ENCODE assay signal across 8 cellular contexts in genomic region chr19:42252365-42253244, GRCh38. TPM values are rescaled to one million over a fixed set of nuclear protein-coding genes. Genes with fewer than 3 reads are reported as not detected.
DNase-seq lines count a peak whose midpoint lies in the region; ATAC-seq and TF ChIP-seq lines count a peak whose summit lies in the region.

No MANE protein-coding gene starts in this region.

- H3K36me3 Mint-ChIP-seq in central memory CD8-positive, alpha-beta T cell (ENCODE audit: insufficient read depth), result peaks cover 33% of the 10 kb centered on the region

- H3K27ac Mint-ChIP-seq in central memory CD8-positive, alpha-beta T cell (ENCODE audit: low read depth), result peak overlapping the region; percentile 92

- no peaks in the 10 kb centered on the region for H3K9me3 ChIP-seq in DND-41 (ENCODE audit: insufficient read depth, low read length, severe bottlenecking)

- H3K4me3 ChIP-seq in DND-41 (ENCODE audit: low read depth in 1 of 2, low read length in 2 of 2), result peak overlapping the region; percentile 83 to 90; a peak in 3 of 4 replicates

- peaks cover 50% of the 10 kb centered on the region for H3K79me2 ChIP-seq in DND-41 (ENCODE audit: insufficient read depth, low read length)

- H2AFZ ChIP-seq in DND-41 (ENCODE audit: low read depth, low read length), result peak overlapping the region; percentile 81; the same call in 1 of the 2 replicates

- H3K27me3 ChIP-seq in DND-41 (ENCODE audit: insufficient read depth, low read length, poor library complexity), result no peaks in the 10 kb centered on the region

- peak overlapping the region; percentile 87 for H3K4me3 Mint-ChIP-seq in central memory CD8-positive, alpha-beta T cell

- H3K9me3 Mint-ChIP-seq in central memory CD8-positive, alpha-beta T cell, result no peaks in the 10 kb centered on the region

- H3K27ac ChIP-seq in DND-41 (ENCODE audit: low read length), result peak overlapping the region; percentile 91

- peaks cover 31% of the 10 kb centered on the region for H4K20me1 ChIP-seq in DND-41 (ENCODE audit: insufficient read depth, low read length)

- H3K4me2 ChIP-seq in DND-41 (ENCODE audit: insufficient read depth, low read length), result peak overlapping the region; percentile 79

- intact Hi-C loops in posterior vena cava (cut with DNase I), result no loop called here

- peaks cover 27% of the 10 kb centered on the region for H3K36me3 ChIP-seq in DND-41 (ENCODE audit: insufficient read depth, low read length)

- TF ChIP-seq CTCF in DND-41 (IDR thresholded peaks at IDR 0.05; ENCODE audit: borderline replicate concordance, extremely low read depth, low read length, poor library complexity, severe bottlenecking) (no peak), GM13977 (IDR thresholded peaks at IDR 0.05; ENCODE audit: extremely low read depth, insufficient read depth, missing control alignments) (no peak), GM10266 (IDR thresholded peaks at IDR 0.05; ENCODE audit: control insufficient read depth, insufficient read depth, low read depth, missing control alignments) (no peak)

- DNase-seq in DND-41, result no peak
- peak; percentile 66 for DNase-seq in NCI-H2227 (lab: John Stamatoyannopoulos, UW; ENCODE audit: unreplicated experiment)
- no peak for DNase-seq in central memory CD8-positive, alpha-beta T cell (ENCODE audit: low spot score in 2 of 2)
- peak; percentile 51 for DNase-seq in kidney tubule cell (ENCODE audit: low spot score)
- DNase-seq in stimulated activated naive CD8-positive, alpha-beta T cell treated with anti-CD3 and anti-CD28 coated beads, Interleukin-15, Interleukin-2, amounts not matched to agents 100 U/mL and 50 U/mL, for 24 hours, result peak; percentile 27
- no peak for DNase-seq in GM13977 (ENCODE audit: low spot score)
- DNase-seq in GM10266 (ENCODE audit: extremely low spot score), result no peak
- DNase-seq in posterior vena cava (ENCODE audit: low spot score), result no peak

- no peaks in the 10 kb centered on the region for H3K27me3 Mint-ChIP-seq in central memory CD8-positive, alpha-beta T cell

- H3K9ac ChIP-seq in DND-41 (ENCODE audit: low read depth, low read length), result peak overlapping the region; percentile 98

- no peak for ATAC-seq in DND-41 (ENCODE audit: insufficient read depth, low read depth)
- ATAC-seq in central memory CD8-positive, alpha-beta T cell (replicated peaks; ENCODE audit: extremely low read depth, poor library complexity, severe bottlenecking), result no peak
- ATAC-seq in stimulated activated naive CD8-positive, alpha-beta T cell treated with anti-CD3 and anti-CD28 coated beads, Interleukin-15, Interleukin-2, amounts not matched to agents 100 U/mL and 50 U/mL, for 24 hours, result no peak

- peaks cover 28% of the 10 kb centered on the region for H3K4me1 ChIP-seq in DND-41 (ENCODE audit: insufficient read depth, low read length)

- H3K4me1 Mint-ChIP-seq in central memory CD8-positive, alpha-beta T cell, result peaks cover 25% of the 10 kb centered on the region

- in situ Hi-C loops in GM13977 (cut with MboI; ENCODE audit: low pct_unique_long_range_greater_than_20kb, low sequenced_read_pairs, unreplicated experiment), result no loop called here

RNA-seq across cellular contexts. Expression of gene ERF, which starts 2.3 kb away (rescaled TPM):
- total RNA-seq in posterior vena cava, result 10 to 100 TPM; 47.9 to 54.5 TPM

RNA-seq across cellular contexts. Expression of gene GSK3A, which starts 10.2 kb away (rescaled TPM):
- 10 to 100 TPM; 29.2 to 35.1 TPM for total RNA-seq in posterior vena cava

RNA-seq across cellular contexts. Expression of gene CIC, which starts 16.4 kb away (rescaled TPM):
- 10 to 100 TPM; 57.7 to 79.0 TPM for total RNA-seq in posterior vena cava

RNA-seq across cellular contexts. Expression of gene ZNF526, which starts 32.5 kb away (rescaled TPM):
- total RNA-seq in posterior vena cava, result 1 to 10 TPM; 8.2 to 8.7 TPM

RNA-seq across cellular contexts. Expression of gene DEDD2, which starts 35.1 kb away (rescaled TPM):
- 10 to 100 TPM; 12.2 to 13.0 TPM for total RNA-seq in posterior vena cava

Comparison
In these comparisons a context has a peak if more than half of its experiments do, and no peak if none do; other contexts are left out.
1. DNase-seq: peak in NCI-H2227 (single experiment), kidney tubule cell (single experiment) and stimulated activated naive CD8-positive, alpha-beta T cell treated with anti-CD3 and anti-CD28 coated beads, Interleukin-15, Interleukin-2, amounts not matched to agents 100 U/mL and 50 U/mL, for 24 hours (single experiment); none in DND-41 (single experiment), central memory CD8-positive, alpha-beta T cell (0 of 2), GM13977 (single experiment), GM10266 (single experiment) and posterior vena cava (single experiment).